ENCODE assay signal across 10 cellular contexts in genomic region chr1:112702067-112702395, GRCh38. TPM values are rescaled to one million over a fixed set of nuclear protein-coding genes. Genes with fewer than 3 reads are reported as not detected.
DNase-seq lines count a peak whose midpoint lies in the region; ATAC-seq lines count a peak whose summit lies in the region.
"Had no signal": no experiment of that assay in that cellular context is flagged by ENCODE, and none has a peak within 500 bp of the region (broad histone marks: within the 10 kb centered on the region; RNA-seq: fewer than 3 reads in every experiment).

No MANE protein-coding gene starts in this region.

- H3K27ac Mint-ChIP-seq in activated CD4-positive, alpha-beta T cell treated with anti-CD3 and anti-CD28 coated beads, Interleukin-2, amount 10 ng/mL, durations not matched to agents 7 days and 5 days: peak overlapping the region; percentile 82
- peak overlapping the region; percentile 78 for H3K27ac Mint-ChIP-seq in activated naive CD8-positive, alpha-beta T cell treated with anti-CD3 and anti-CD28 coated beads for 36 hours
- H3K27ac Mint-ChIP-seq in memory B cell: peak overlapping the region; percentile 15

- no peak overlapping the region for H3K4me3 Mint-ChIP-seq in activated CD4-positive, alpha-beta T cell treated with anti-CD3 and anti-CD28 coated beads, Interleukin-2, amount 10 ng/mL, durations not matched to agents 7 days and 5 days
- H3K4me3 Mint-ChIP-seq in activated naive CD8-positive, alpha-beta T cell treated with anti-CD3 and anti-CD28 coated beads for 36 hours: peak overlapping the region; percentile 9
- H3K4me3 Mint-ChIP-seq in memory B cell: peak overlapping the region; percentile 2

- peaks cover 26% of the 10 kb centered on the region for H3K36me3 Mint-ChIP-seq in activated CD4-positive, alpha-beta T cell treated with anti-CD3 and anti-CD28 coated beads, Interleukin-2, amount 10 ng/mL, durations not matched to agents 7 days and 5 days (ENCODE audit: low read depth)
- peaks cover 10% of the 10 kb centered on the region for H3K36me3 Mint-ChIP-seq in activated naive CD8-positive, alpha-beta T cell treated with anti-CD3 and anti-CD28 coated beads for 36 hours
- H3K36me3 Mint-ChIP-seq in memory B cell: no peaks in the 10 kb centered on the region

- H3K27ac ChIP-seq in substantia nigra (ENCODE audit: low read depth, low read length, poor library complexity, severe bottlenecking): peak overlapping the region; percentile 71

- H3K27me3 Mint-ChIP-seq in activated CD4-positive, alpha-beta T cell treated with anti-CD3 and anti-CD28 coated beads, Interleukin-2, amount 10 ng/mL, durations not matched to agents 7 days and 5 days: no peaks in the 10 kb centered on the region
- H3K27me3 Mint-ChIP-seq in activated naive CD8-positive, alpha-beta T cell treated with anti-CD3 and anti-CD28 coated beads for 36 hours: no peaks in the 10 kb centered on the region
- H3K27me3 Mint-ChIP-seq in memory B cell: no peaks in the 10 kb centered on the region

- H3K9me3 Mint-ChIP-seq in activated CD4-positive, alpha-beta T cell treated with anti-CD3 and anti-CD28 coated beads, Interleukin-2, amount 10 ng/mL, durations not matched to agents 7 days and 5 days: no peaks in the 10 kb centered on the region
- no peaks in the 10 kb centered on the region for H3K9me3 Mint-ChIP-seq in activated naive CD8-positive, alpha-beta T cell treated with anti-CD3 and anti-CD28 coated beads for 36 hours
- no peaks in the 10 kb centered on the region for H3K9me3 Mint-ChIP-seq in memory B cell

- ATAC-seq in memory B cell (ENCODE audit: low read depth): no peak
- no peak for ATAC-seq in HG03457 (IDR thresholded peaks at IDR 0.05; ENCODE audit: unreplicated experiment)
- ATAC-seq in GM21723 (IDR thresholded peaks at IDR 0.05; ENCODE audit: unreplicated experiment): no peak

- CTCF ChIA-PET in activated CD4-positive, alpha-beta T cell treated with anti-CD3 and anti-CD28 coated beads, Interleukin-2, amount 10 ng/mL, durations not matched to agents 7 days and 5 days (lab: Charles Lee): interaction anchor here (0.6 to 4.2 kb wide), 3 partner anchors 15 to 49 kb away, joined by 3 to 45 read pairs (median 6); partner anchors contain the start of gene PPM1J

- peaks cover 66% of the 10 kb centered on the region for H3K4me1 Mint-ChIP-seq in activated CD4-positive, alpha-beta T cell treated with anti-CD3 and anti-CD28 coated beads, Interleukin-2, amount 10 ng/mL, durations not matched to agents 7 days and 5 days
- peaks cover 64% of the 10 kb centered on the region for H3K4me1 Mint-ChIP-seq in activated naive CD8-positive, alpha-beta T cell treated with anti-CD3 and anti-CD28 coated beads for 36 hours
- H3K4me1 Mint-ChIP-seq in memory B cell: peaks cover 54% of the 10 kb centered on the region

- no peak for DNase-seq in activated CD4-positive, alpha-beta T cell treated with anti-CD3 and anti-CD28 coated beads, Interleukin-2, amount 10 ng/mL, durations not matched to agents 7 days and 5 days
- DNase-seq in activated CD4-positive, alpha-beta T cell treated with anti-CD3 and anti-CD28 coated beads, Interleukin-2, amount 50 U/mL, for 1 hour: no peak
- no peak for DNase-seq in activated naive CD8-positive, alpha-beta T cell treated with anti-CD3 and anti-CD28 coated beads for 36 hours
- DNase-seq in memory B cell (ENCODE audit: low spot score in 2 of 2): no peak
- DNase-seq in substantia nigra (lab: John Stamatoyannopoulos, UW): no peak
- DNase-seq in cerebellum (ENCODE audit: low spot score): no peak
- DNase-seq: activated CD8-positive, alpha-beta memory T cell treated with anti-CD3 and anti-CD28 coated beads, Interleukin-2, amount 50 U/mL, for 48 hours; KG1 had no signal

- POLR2A ChIA-PET in activated CD4-positive, alpha-beta T cell treated with anti-CD3 and anti-CD28 coated beads, Interleukin-2, amount 10 ng/mL, durations not matched to agents 7 days and 5 days (lab: Charles Lee): no interaction called here

RNA-seq across cellular contexts. Expression of gene RHOC, which starts 4.9 kb away (rescaled TPM):
- 10 to 100 TPM; 53.7 to 56.8 TPM for total RNA-seq in activated CD4-positive, alpha-beta T cell treated with anti-CD3 and anti-CD28 coated beads, Interleukin-2, amount 10 ng/mL, durations not matched to agents 7 days and 5 days
- 10 to 100 TPM; 23.8 to 26.2 TPM for total RNA-seq in activated naive CD8-positive, alpha-beta T cell treated with anti-CD3 and anti-CD28 coated beads for 36 hours
- 31.7 TPM for total RNA-seq in cerebellum

RNA-seq across cellular contexts. Expression of gene PPM1J, which starts 13.1 kb away (rescaled TPM):
- total RNA-seq in activated CD4-positive, alpha-beta T cell treated with anti-CD3 and anti-CD28 coated beads, Interleukin-2, amount 10 ng/mL, durations not matched to agents 7 days and 5 days: not detected
- under 1 TPM; 0.80 to 0.94 TPM for total RNA-seq in activated naive CD8-positive, alpha-beta T cell treated with anti-CD3 and anti-CD28 coated beads for 36 hours
- 1.00 TPM for total RNA-seq in cerebellum

RNA-seq across cellular contexts. Expression of gene MOV10, which starts 27.6 kb away (rescaled TPM):
- 100 to 1,000 TPM; 118 to 126 TPM for total RNA-seq in activated CD4-positive, alpha-beta T cell treated with anti-CD3 and anti-CD28 coated beads, Interleukin-2, amount 10 ng/mL, durations not matched to agents 7 days and 5 days
- total RNA-seq in activated naive CD8-positive, alpha-beta T cell treated with anti-CD3 and anti-CD28 coated beads for 36 hours: 10 to 100 TPM; 66.1 to 66.4 TPM
- total RNA-seq in cerebellum: 12.2 TPM

Comparison
In these comparisons a context has a peak if more than half of its experiments do, and no peak if none do; other contexts are left out.
1. H3K27ac Mint-ChIP-seq: peak in every context shown above with its lines; median percentile 82 in activated CD4-positive, alpha-beta T cell treated with anti-CD3 and anti-CD28 coated beads, Interleukin-2, amount 10 ng/mL, durations not matched to agents 7 days and 5 days; 78 in activated naive CD8-positive, alpha-beta T cell treated with anti-CD3 and anti-CD28 coated beads for 36 hours; 15 in memory B cell.